15 cellular contexts compared by ENCODE assay signal in genomic region chrX:10133980-10134676, GRCh38. TPM values are rescaled to one million over a fixed set of nuclear protein-coding genes. Genes with fewer than 3 reads are reported as not detected.
A peak's percentile ranks its signal among the peaks of the same experiment; 100 is the strongest.
DNase-seq lines count a peak whose midpoint lies in the region; ATAC-seq, FAIRE-seq and TF ChIP-seq lines count a peak whose summit lies in the region.
"Had no signal": no experiment of that assay in that cellular context is flagged by ENCODE, and none has a peak within 500 bp of the region (broad histone marks: within the 10 kb centered on the region; RNA-seq: fewer than 3 reads in every experiment).

No MANE protein-coding gene starts in this region.

- no peak overlapping the region for H3K4me3 Mint-ChIP-seq in activated naive CD4-positive, alpha-beta T cell treated with anti-CD3 and anti-CD28 coated beads, Interleukin-2, amount 50 U/mL, for 24 hours
- H3K4me3 Mint-ChIP-seq: CD4-positive, alpha-beta T cell; GM23338 had no signal

- H3K27me3 ChIP-seq in small intestine (ENCODE audit: control insufficient read depth in 2 of 2, insufficient read depth in 2 of 2, low read length in 2 of 2) (no peaks in the 10 kb centered on the region), MG63 (no peaks in the 10 kb centered on the region), upper lobe of right lung (no peaks in the 10 kb centered on the region)

- H3K9me3 ChIP-seq in small intestine (ENCODE audit: control insufficient read depth, low read depth) = no peaks in the 10 kb centered on the region
- H3K9me3 ChIP-seq in MG63 = no peaks in the 10 kb centered on the region
- no peaks in the 10 kb centered on the region for H3K9me3 ChIP-seq in upper lobe of right lung

- H3K9me3 Mint-ChIP-seq in activated naive CD4-positive, alpha-beta T cell treated with anti-CD3 and anti-CD28 coated beads, Interleukin-2, amount 50 U/mL, for 24 hours = no peaks in the 10 kb centered on the region
- H3K9me3 Mint-ChIP-seq: CD4-positive, alpha-beta T cell; GM23338 had no signal

- FAIRE-seq in small intestine (lab: Jason Lieb, UNC) = no peak
- no peak for FAIRE-seq in GM19239 (lab: Jason Lieb, UNC)
- FAIRE-seq: GM12878 had no signal

- H3K4me1 ChIP-seq in small intestine (ENCODE audit: control insufficient read depth in 2 of 2, insufficient read depth in 1 of 2, low read depth in 1 of 2, low read length in 1 of 2) (no peaks in the 10 kb centered on the region), upper lobe of right lung (no peaks in the 10 kb centered on the region)

- intact Hi-C loops in left colon (cut with DNase I, micrococcal nuclease) = no loop called here
- intact Hi-C loops in upper lobe of right lung (cut with DNase I) = no loop called here

- DNase-seq in activated naive CD4-positive, alpha-beta T cell (lab: John Stamatoyannopoulos, UW) = no peak
- DNase-seq in left colon (no peak), small intestine (peak; percentile 24), MG63 (no peak), GM19239 (ENCODE audit: insufficient read length, low spot score) (no peak), upper lobe of right lung (no peak)
- DNase-seq: 8988T; C1 segment of cervical spinal cord; CD4-positive, alpha-beta T cell; DMS79; H7 had no signal

- peak overlapping the region; percentile 41 for H3K27ac Mint-ChIP-seq in activated naive CD4-positive, alpha-beta T cell treated with anti-CD3 and anti-CD28 coated beads, Interleukin-2, amount 50 U/mL, for 24 hours
- H3K27ac Mint-ChIP-seq: CD4-positive, alpha-beta T cell; GM23338 had no signal

- TF ChIP-seq CTCF in VCaP (conservative IDR thresholded peaks at IDR 0.05) = no peak
- TF ChIP-seq CTCF in upper lobe of right lung (IDR thresholded peaks at IDR 0.05) = no peak

- no peaks in the 10 kb centered on the region for H3K27me3 Mint-ChIP-seq in activated naive CD4-positive, alpha-beta T cell treated with anti-CD3 and anti-CD28 coated beads, Interleukin-2, amount 50 U/mL, for 24 hours
- H3K27me3 Mint-ChIP-seq: CD4-positive, alpha-beta T cell had no signal

- H3K36me3 Mint-ChIP-seq in activated naive CD4-positive, alpha-beta T cell treated with anti-CD3 and anti-CD28 coated beads, Interleukin-2, amount 50 U/mL, for 24 hours = no peaks in the 10 kb centered on the region

- WGBS in small intestine, 3 donors = 74 to 86% (median 82%) methylated on average over 20 of the region's 20 CpGs

- H3K36me3 ChIP-seq in small intestine (ENCODE audit: control insufficient read depth in 2 of 2, insufficient read depth in 2 of 2, low read length in 2 of 2) (no peaks in the 10 kb centered on the region), MG63 (no peaks in the 10 kb centered on the region), upper lobe of right lung (peaks cover 17% of the 10 kb centered on the region)

- H3K27ac ChIP-seq in VCaP (peak overlapping the region; percentile 81; the same call in 1 of the 2 replicates), small intestine (ENCODE audit: low read depth in 1 of 2, low read length in 1 of 2) (no peak overlapping the region), upper lobe of right lung (no peak overlapping the region)

- H3K4me1 Mint-ChIP-seq in activated naive CD4-positive, alpha-beta T cell treated with anti-CD3 and anti-CD28 coated beads, Interleukin-2, amount 50 U/mL, for 24 hours = no peaks in the 10 kb centered on the region

- no peak overlapping the region for H3K4me3 ChIP-seq in small intestine (ENCODE audit: low read depth in 1 of 2, low read length in 2 of 2)
- no peak overlapping the region for H3K4me3 ChIP-seq in MG63
- no peak overlapping the region for H3K4me3 ChIP-seq in upper lobe of right lung
- H3K4me3 ChIP-seq: GM12878, GM23338 had no signal

- ATAC-seq in left colon = peak; percentile 93
- no peak for ATAC-seq in upper lobe of right lung
- ATAC-seq: GM12878, GM23338 had no signal

RNA-seq across cellular contexts. Expression of gene CLCN4, which starts 22.6 kb away (rescaled TPM):
- total RNA-seq in left colon (1 to 10 TPM in 1 of 2 donors, under 1 TPM in 1; 0.46 to 1.4 TPM), upper lobe of right lung (9.8 TPM)
- under 1 TPM in 2 of 3 donors, not detected in 1; under 0.01 to 0.70 TPM for polyA plus RNA-seq in small intestine
- total RNA-seq in MG63 (2014; rRNA removed; shearing (Covaris generic); ENCODE audit: low replicate concordance) = 2.3 and 7.1 TPM in 2 replicates
- total RNA-seq: CD4-positive, alpha-beta T cell had no signal
